ENCODE assay signal across 1 cellular context in the genomic region with DNA sequence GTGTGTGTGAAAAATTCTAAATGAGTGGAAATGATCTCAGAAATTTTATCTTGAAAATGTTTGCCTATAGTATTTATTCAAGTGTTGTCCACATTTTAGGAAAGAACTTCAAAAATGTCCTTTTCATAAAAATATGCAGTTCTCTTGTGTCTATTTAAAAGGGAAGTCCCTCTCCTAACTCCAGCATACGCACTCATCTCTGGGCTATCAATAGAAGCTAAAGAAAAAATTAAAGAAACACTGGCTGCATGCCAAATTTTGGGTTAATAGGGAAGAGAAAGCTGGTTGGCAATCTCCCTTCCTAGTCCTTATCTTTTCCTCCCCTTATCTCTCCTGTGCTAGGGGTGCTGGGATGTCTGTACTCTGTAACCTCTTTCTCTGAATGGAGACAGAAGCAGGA.
A peak's percentile ranks its signal among the peaks of the same experiment; 100 is the strongest.
TF ChIP-seq lines count a peak whose summit lies in the region.

No MANE protein-coding gene starts in this region.

TF ChIP-seq in K562, 482 proteins besides CTCF, POLR2A, EP300 and RAD21 (continued from another document):
- TF ChIP-seq, protein P1, sequence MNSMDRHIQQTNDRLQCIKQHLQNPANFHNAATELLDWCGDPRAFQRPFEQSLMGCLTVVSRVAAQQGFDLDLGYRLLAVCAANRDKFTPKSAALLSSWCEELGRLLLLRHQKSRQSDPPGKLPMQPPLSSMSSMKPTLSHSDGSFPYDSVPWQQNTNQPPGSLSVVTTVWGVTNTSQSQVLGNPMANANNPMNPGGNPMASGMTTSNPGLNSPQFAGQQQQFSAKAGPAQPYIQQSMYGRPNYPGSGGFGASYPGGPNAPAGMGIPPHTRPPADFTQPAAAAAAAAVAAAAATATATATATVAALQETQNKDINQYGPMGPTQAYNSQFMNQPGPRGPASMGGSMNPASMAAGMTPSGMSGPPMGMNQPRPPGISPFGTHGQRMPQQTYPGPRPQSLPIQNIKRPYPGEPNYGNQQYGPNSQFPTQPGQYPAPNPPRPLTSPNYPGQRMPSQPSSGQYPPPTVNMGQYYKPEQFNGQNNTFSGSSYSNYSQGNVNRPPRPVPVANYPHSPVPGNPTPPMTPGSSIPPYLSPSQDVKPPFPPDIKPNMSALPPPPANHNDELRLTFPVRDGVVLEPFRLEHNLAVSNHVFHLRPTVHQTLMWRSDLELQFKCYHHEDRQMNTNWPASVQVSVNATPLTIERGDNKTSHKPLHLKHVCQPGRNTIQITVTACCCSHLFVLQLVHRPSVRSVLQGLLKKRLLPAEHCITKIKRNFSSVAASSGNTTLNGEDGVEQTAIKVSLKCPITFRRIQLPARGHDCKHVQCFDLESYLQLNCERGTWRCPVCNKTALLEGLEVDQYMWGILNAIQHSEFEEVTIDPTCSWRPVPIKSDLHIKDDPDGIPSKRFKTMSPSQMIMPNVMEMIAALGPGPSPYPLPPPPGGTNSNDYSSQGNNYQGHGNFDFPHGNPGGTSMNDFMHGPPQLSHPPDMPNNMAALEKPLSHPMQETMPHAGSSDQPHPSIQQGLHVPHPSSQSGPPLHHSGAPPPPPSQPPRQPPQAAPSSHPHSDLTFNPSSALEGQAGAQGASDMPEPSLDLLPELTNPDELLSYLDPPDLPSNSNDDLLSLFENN (IDR thresholded peaks at IDR 0.05; ENCODE audit: low read depth in 2 of 2, low read length in 2 of 2) = no peak
- TF ChIP-seq NFIX (CRISPR knock-in tag; IDR thresholded peaks at IDR 0.05; ENCODE audit: low read depth) (peak; percentile 62), E2F3 (CRISPR knock-in tag; IDR thresholded peaks at IDR 0.05) (no peak)
- TF ChIP-seq, protein P2, sequence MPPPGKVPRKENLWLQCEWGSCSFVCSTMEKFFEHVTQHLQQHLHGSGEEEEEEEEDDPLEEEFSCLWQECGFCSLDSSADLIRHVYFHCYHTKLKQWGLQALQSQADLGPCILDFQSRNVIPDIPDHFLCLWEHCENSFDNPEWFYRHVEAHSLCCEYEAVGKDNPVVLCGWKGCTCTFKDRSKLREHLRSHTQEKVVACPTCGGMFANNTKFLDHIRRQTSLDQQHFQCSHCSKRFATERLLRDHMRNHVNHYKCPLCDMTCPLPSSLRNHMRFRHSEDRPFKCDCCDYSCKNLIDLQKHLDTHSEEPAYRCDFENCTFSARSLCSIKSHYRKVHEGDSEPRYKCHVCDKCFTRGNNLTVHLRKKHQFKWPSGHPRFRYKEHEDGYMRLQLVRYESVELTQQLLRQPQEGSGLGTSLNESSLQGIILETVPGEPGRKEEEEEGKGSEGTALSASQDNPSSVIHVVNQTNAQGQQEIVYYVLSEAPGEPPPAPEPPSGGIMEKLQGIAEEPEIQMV (tag; conservative IDR thresholded peaks at IDR 0.05; ENCODE audit: low read depth) = no peak
